9 cellular contexts compared by ENCODE assay signal in genomic region chr6:28597217-28597835, GRCh38.
DNase-seq lines count a peak whose midpoint lies in the region; ATAC-seq lines count a peak whose summit lies in the region.
"Had no signal": no experiment of that assay in that cellular context is flagged by ENCODE, and none has a peak within 500 bp of the region (broad histone marks: within the 10 kb centered on the region; RNA-seq: fewer than 3 reads in every experiment).

No MANE protein-coding gene starts in this region.

- peaks cover 3% of the 10 kb centered on the region for H3K4me1 Mint-ChIP-seq in activated T-cell treated with anti-CD3 and anti-CD28 coated beads, Interleukin-2, amount 50 U/mL, for 24 hours (ENCODE audit: low read depth)

- peaks cover 7% of the 10 kb centered on the region for H3K9me3 Mint-ChIP-seq in activated T-cell treated with anti-CD3 and anti-CD28 coated beads, Interleukin-2, amount 50 U/mL, for 24 hours

- peak overlapping the region; percentile 36 for H3K4me3 Mint-ChIP-seq in activated T-cell treated with anti-CD3 and anti-CD28 coated beads, Interleukin-2, amount 50 U/mL, for 24 hours

- H3K36me3 Mint-ChIP-seq in activated T-cell treated with anti-CD3 and anti-CD28 coated beads, Interleukin-2, amount 50 U/mL, for 24 hours (ENCODE audit: low read depth) = no peaks in the 10 kb centered on the region

- H3K9me3 ChIP-seq in iPS-15b (ENCODE audit: control insufficient read depth, insufficient read depth, low read length) (no peaks in the 10 kb centered on the region), aorta (ENCODE audit: control insufficient read depth, low read length) (no peaks in the 10 kb centered on the region)

- H3K4me3 ChIP-seq in iPS-15b (ENCODE audit: low read depth, low read length) = peak overlapping the region; percentile 89
- H3K4me3 ChIP-seq in aorta (ENCODE audit: low read length in 2 of 2) = no peak overlapping the region
- H3K4me3 ChIP-seq: BLaER1 treated with 17β-estradiol and CSF1 and Interleukin-3, amounts not matched to agents 10 nM and 100 nM had no signal

- H3K27ac ChIP-seq in aorta (ENCODE audit: low read depth in 1 of 2, low read length in 2 of 2) = no peak overlapping the region
- H3K27ac ChIP-seq: BLaER1 treated with 17β-estradiol and CSF1 and Interleukin-3, amounts not matched to agents 10 nM and 100 nM had no signal

- intact Hi-C loops in aorta (cut with DNase I) = no loop called here

- H3K4me1 ChIP-seq in iPS-15b (ENCODE audit: control insufficient read depth, insufficient read depth, low read length) (no peaks in the 10 kb centered on the region), aorta (ENCODE audit: control insufficient read depth in 1 of 2, insufficient read depth in 2 of 2, low read length in 2 of 2) (peaks cover 0 to 4% of the 10 kb centered on the region in 2 donors)

- H3K27me3 ChIP-seq in iPS-15b (ENCODE audit: control insufficient read depth, insufficient read depth, low read length) (no peaks in the 10 kb centered on the region), aorta (ENCODE audit: control insufficient read depth in 1 of 2, insufficient read depth in 2 of 2, low read length in 1 of 2) (peaks cover 0 to 3% of the 10 kb centered on the region in 2 donors)

- DNase-seq in NK-92 treated with Interleukin-12 subunit alpha and Interleukin-12 subunit beta, amount 100 ng/mL, for 24 hours (lab: John Stamatoyannopoulos, UW) = peak; percentile 10
- no peak for DNase-seq in NK-92 (lab: John Stamatoyannopoulos, UW; ENCODE audit: unreplicated experiment)
- peak; percentile 80 for DNase-seq in NCI-H1105 treated with DMSO at 0.1 percent for 48 hours (lab: John Stamatoyannopoulos, UW)
- peak; percentile 55 for DNase-seq in activated T-cell treated with anti-CD3 and anti-CD28 coated beads, Interleukin-2, amount 50 U/mL, for 24 hours
- no peak for DNase-seq in aorta

- H3K36me3 ChIP-seq in iPS-15b (ENCODE audit: control insufficient read depth, insufficient read depth, low read length) (no peaks in the 10 kb centered on the region), aorta (ENCODE audit: control insufficient read depth in 1 of 2, insufficient read depth in 2 of 2, low read length in 1 of 2) (no peaks in the 10 kb centered on the region)
- H3K36me3 ChIP-seq: BLaER1 treated with 17β-estradiol and CSF1 and Interleukin-3, amounts not matched to agents 10 nM and 100 nM had no signal

- ATAC-seq in aorta (ENCODE audit: low FRiP score) (no peak), HG02610 (IDR thresholded peaks at IDR 0.05; ENCODE audit: unreplicated experiment) (no peak), HG03571 (IDR thresholded peaks at IDR 0.05; ENCODE audit: unreplicated experiment) (no peak)

- H3K27ac Mint-ChIP-seq in activated T-cell treated with anti-CD3 and anti-CD28 coated beads, Interleukin-2, amount 50 U/mL, for 24 hours = no peak overlapping the region

- peaks cover 76% of the 10 kb centered on the region for H3K27me3 Mint-ChIP-seq in activated T-cell treated with anti-CD3 and anti-CD28 coated beads, Interleukin-2, amount 50 U/mL, for 24 hours

- H3K9ac ChIP-seq in iPS-15b (ENCODE audit: low read depth, low read length) = peak overlapping the region; percentile 63
- H3K9ac ChIP-seq: BLaER1 treated with 17β-estradiol and CSF1 and Interleukin-3, amounts not matched to agents 10 nM and 100 nM had no signal

- WGBS in aorta, 2 donors = 9 to 13% methylated on average over 18 of the region's 18 CpGs

Comparison
In these comparisons a context has a peak if more than half of its experiments do, and no peak if none do; other contexts are left out.
1. DNase-seq: peak in NK-92 treated with Interleukin-12 subunit alpha and Interleukin-12 subunit beta, amount 100 ng/mL, for 24 hours (single experiment), NCI-H1105 treated with DMSO at 0.1 percent for 48 hours (single experiment) and activated T-cell treated with anti-CD3 and anti-CD28 coated beads, Interleukin-2, amount 50 U/mL, for 24 hours (single experiment); none in NK-92 (single experiment) and aorta (0 of 2).